ENCODE assay signal across 1 cellular context in the genomic region with DNA sequence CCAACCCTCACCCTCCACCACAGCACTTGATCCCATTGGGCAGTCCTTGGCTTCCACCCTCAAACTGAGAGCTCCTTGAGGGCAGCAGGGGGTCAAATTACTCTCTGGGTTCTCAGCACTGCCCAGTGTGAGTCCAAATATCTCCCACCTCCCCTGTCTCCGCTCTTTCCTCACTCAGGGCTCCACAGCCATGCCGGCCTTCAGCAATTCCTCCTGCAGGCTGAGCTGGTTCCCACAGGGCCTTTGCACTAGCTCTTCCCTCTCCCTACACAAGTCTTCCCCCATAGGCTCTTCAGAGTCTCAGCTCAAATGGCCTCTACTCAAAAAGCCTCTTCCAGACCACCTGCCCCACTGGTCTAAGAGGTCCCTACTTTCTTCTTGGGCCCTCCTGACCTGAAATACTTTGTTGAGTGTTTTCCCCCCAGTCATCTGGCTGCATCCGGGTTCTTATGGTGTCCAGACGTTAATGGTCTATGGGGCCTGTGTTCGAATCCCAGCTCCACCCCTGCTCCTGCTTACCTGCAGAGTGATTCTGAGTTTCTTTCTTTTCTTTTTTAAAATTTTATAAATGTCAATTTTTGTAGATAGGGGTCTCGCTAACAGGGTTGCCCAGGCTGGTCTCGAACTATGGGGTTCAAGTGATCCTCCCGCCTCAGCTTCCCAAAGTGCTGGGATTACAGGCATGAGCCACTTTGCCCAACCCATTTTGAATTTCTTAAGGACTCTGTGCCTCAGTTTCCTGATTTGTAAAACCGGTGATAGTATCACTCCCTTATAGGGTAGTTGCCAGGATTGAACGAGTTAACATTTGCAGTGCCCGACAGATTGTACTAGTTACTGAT.
TF ChIP-seq lines count a peak whose summit lies in the region.

No MANE protein-coding gene starts in this region.

TF ChIP-seq in GM12878, 131 proteins besides CTCF, POLR2A, EP300 and RAD21:
- TF ChIP-seq, protein P1, sequence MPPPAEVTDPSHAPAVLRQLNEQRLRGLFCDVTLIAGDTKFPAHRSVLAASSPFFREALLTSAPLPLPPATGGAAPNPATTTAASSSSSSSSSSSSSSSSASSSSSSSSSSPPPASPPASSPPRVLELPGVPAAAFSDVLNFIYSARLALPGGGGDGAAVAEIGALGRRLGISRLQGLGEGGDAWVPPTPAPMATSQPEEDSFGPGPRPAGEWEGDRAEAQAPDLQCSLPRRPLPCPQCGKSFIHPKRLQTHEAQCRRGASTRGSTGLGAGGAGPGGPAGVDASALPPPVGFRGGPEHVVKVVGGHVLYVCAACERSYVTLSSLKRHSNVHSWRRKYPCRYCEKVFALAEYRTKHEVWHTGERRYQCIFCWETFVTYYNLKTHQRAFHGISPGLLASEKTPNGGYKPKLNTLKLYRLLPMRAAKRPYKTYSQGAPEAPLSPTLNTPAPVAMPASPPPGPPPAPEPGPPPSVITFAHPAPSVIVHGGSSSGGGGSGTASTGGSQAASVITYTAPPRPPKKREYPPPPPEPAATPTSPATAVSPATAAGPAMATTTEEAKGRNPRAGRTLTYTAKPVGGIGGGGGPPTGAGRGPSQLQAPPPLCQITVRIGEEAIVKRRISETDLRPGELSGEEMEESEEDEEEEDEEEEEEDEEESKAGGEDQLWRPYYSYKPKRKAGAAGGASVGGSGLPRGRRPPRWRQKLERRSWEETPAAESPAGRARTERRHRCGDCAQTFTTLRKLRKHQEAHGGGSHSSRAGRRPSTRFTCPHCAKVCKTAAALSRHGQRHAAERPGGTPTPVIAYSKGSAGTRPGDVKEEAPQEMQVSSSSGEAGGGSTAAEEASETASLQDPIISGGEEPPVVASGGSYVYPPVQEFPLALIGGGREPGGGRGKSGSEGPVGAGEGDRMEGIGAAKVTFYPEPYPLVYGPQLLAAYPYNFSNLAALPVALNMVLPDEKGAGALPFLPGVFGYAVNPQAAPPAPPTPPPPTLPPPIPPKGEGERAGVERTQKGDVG (CRISPR knock-in tag; IDR thresholded peaks at IDR 0.05): no peak
- TF ChIP-seq ZSCAN29 (IDR thresholded peaks at IDR 0.05) (no peak), HDAC6 (IDR thresholded peaks at IDR 0.05; ENCODE audit: unreplicated experiment) (no peak), FOXM1 (IDR thresholded peaks at IDR 0.05; ENCODE audit: low read depth, low read length) (no peak), FOXK2 (IDR thresholded peaks at IDR 0.05) (no peak), HDAC2 (IDR thresholded peaks at IDR 0.05) (no peak), CREB1 (IDR thresholded peaks at IDR 0.05; ENCODE audit: low read depth) (no peak), SIN3A (IDR thresholded peaks at IDR 0.05; ENCODE audit: low read depth, low read length) (no peak), PAX8 (IDR thresholded peaks at IDR 0.05) (no peak), RELA (IDR thresholded peaks at IDR 0.05; ENCODE audit: borderline replicate concordance, partially characterized antibody) (no peak), EED (IDR thresholded peaks at IDR 0.05; ENCODE audit: low read depth) (no peak), MXI1 (IDR thresholded peaks at IDR 0.05; ENCODE audit: low read depth, low read length) (no peak)
- TF ChIP-seq, protein P2, sequence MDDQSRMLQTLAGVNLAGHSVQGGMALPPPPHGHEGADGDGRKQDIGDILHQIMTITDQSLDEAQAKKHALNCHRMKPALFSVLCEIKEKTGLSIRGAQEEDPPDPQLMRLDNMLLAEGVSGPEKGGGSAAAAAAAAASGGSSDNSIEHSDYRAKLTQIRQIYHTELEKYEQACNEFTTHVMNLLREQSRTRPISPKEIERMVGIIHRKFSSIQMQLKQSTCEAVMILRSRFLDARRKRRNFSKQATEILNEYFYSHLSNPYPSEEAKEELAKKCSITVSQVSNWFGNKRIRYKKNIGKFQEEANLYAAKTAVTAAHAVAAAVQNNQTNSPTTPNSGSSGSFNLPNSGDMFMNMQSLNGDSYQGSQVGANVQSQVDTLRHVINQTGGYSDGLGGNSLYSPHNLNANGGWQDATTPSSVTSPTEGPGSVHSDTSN (IDR thresholded peaks at IDR 0.05; ENCODE audit: insufficient replicate concordance, low read depth, low read length): no peak
